ENCODE assay signal across 8 cellular contexts in genomic region chr11:79493555-79494171, GRCh38. TPM values are rescaled to one million over a fixed set of nuclear protein-coding genes. Genes with fewer than 3 reads are reported as not detected.
DNase-seq lines count a peak whose midpoint lies in the region; ATAC-seq and TF ChIP-seq lines count a peak whose summit lies in the region.

No MANE protein-coding gene starts in this region.

- DNase-seq in DMS 273 (lab: John Stamatoyannopoulos, UW; ENCODE audit: unreplicated experiment) (peak; percentile 80), NCI-H82 (lab: John Stamatoyannopoulos, UW) (peak; percentile 78), germinal center (ENCODE audit: low spot score) (peak; percentile 71)
- peak; percentile 55 to 59 for DNase-seq in activated T-cell treated with anti-CD3 and anti-CD28 coated beads, Interleukin-2, amount 50 U/mL, for 72 hours
- no peak for DNase-seq in central memory CD4-positive, alpha-beta T cell

- no peak overlapping the region for H3K27ac Mint-ChIP-seq in activated T-cell treated with anti-CD3 and anti-CD28 coated beads, Interleukin-2, amount 50 U/mL, for 72 hours

- no peak overlapping the region for H3K27ac ChIP-seq in parathyroid adenoma

- peak; percentile 54 for TF ChIP-seq CTCF in parathyroid adenoma (IDR thresholded peaks at IDR 0.05)

- peaks cover 7% of the 10 kb centered on the region for H3K27me3 Mint-ChIP-seq in activated T-cell treated with anti-CD3 and anti-CD28 coated beads, Interleukin-2, amount 50 U/mL, for 72 hours (ENCODE audit: low read depth)

- no peaks in the 10 kb centered on the region for H3K9me3 ChIP-seq in parathyroid adenoma (ENCODE audit: control insufficient read depth, low read length)

- no peak overlapping the region for H3K4me3 Mint-ChIP-seq in activated T-cell treated with anti-CD3 and anti-CD28 coated beads, Interleukin-2, amount 50 U/mL, for 72 hours

- ATAC-seq in GM19463 (IDR thresholded peaks at IDR 0.05; ENCODE audit: unreplicated experiment) (peak; percentile 93), HG03521 (IDR thresholded peaks at IDR 0.05; ENCODE audit: unreplicated experiment) (peak; percentile 84)
- ATAC-seq in activated T-cell treated with anti-CD3 and anti-CD28 coated beads, Interleukin-2, amount 50 U/mL, for 72 hours (replicated peaks in 1 of 2) = peak in 1 of 2 donors; percentile 26

- peaks cover 3% of the 10 kb centered on the region in 2 donors for H3K9me3 Mint-ChIP-seq in activated T-cell treated with anti-CD3 and anti-CD28 coated beads, Interleukin-2, amount 50 U/mL, for 72 hours

- H3K4me1 Mint-ChIP-seq in activated T-cell treated with anti-CD3 and anti-CD28 coated beads, Interleukin-2, amount 50 U/mL, for 72 hours (ENCODE audit: low read depth) = no peaks in the 10 kb centered on the region

- no peaks in the 10 kb centered on the region for H3K4me1 ChIP-seq in parathyroid adenoma

- no peaks in the 10 kb centered on the region for H3K36me3 Mint-ChIP-seq in activated T-cell treated with anti-CD3 and anti-CD28 coated beads, Interleukin-2, amount 50 U/mL, for 72 hours (ENCODE audit: insufficient read depth in 2 of 2)

- no peaks in the 10 kb centered on the region for H3K79me2 ChIP-seq in parathyroid adenoma

- no peak overlapping the region for H3K4me2 ChIP-seq in parathyroid adenoma (ENCODE audit: low read length)

- H2AFZ ChIP-seq in parathyroid adenoma = no peak overlapping the region

- H3K9ac ChIP-seq in parathyroid adenoma = no peak overlapping the region

- no peaks in the 10 kb centered on the region for H3K36me3 ChIP-seq in parathyroid adenoma (ENCODE audit: control insufficient read depth, insufficient read depth, low read length)

- no peaks in the 10 kb centered on the region for H3K27me3 ChIP-seq in parathyroid adenoma (ENCODE audit: control insufficient read depth, insufficient read depth, low read length)

- no peak overlapping the region for H3K4me3 ChIP-seq in parathyroid adenoma (ENCODE audit: low read depth, low read length)

RNA-seq across cellular contexts. Expression of gene TENM4, which starts 52.8 kb away (rescaled TPM):
- under 1 TPM in 1 of 2 donors, not detected in 1; 0.21 TPM for total RNA-seq in activated T-cell treated with anti-CD3 and anti-CD28 coated beads, Interleukin-2, amount 50 U/mL, for 72 hours
